Comparison of ENCODE assay signal across 15 cellular contexts in the genomic region with DNA sequence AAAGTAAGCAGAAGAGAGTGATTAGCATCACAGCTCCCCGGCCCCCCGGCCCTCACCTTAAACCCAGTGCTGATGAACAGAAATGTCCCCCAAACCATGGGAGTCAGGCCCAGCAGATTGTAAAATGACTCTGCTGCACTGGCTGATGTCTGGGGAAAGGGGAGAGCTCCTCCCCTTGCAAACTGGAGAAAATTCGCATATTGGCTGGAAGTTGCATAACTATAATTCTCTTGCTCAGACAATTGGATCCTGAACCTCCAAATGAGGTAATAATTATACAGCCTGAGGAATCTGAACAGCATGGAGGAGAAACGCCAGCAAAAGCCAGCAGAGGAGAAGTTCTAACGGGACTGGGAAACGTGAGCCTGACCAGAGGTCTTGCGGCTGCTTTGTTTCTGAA.
DNase-seq lines count a peak whose midpoint lies in the region; TF ChIP-seq lines count a peak whose summit lies in the region.
"Had no signal": no experiment of that assay in that cellular context is flagged by ENCODE, and none has a peak within 500 bp of the region (broad histone marks: within the 10 kb centered on the region; RNA-seq: fewer than 3 reads in every experiment).

No MANE protein-coding gene starts in this region.

- TF ChIP-seq CTCF in esophagus muscularis mucosa (IDR thresholded peaks at IDR 0.05) = no peak

- WGBS in esophagus muscularis mucosa = 59% methylated on average over 7 of the region's 7 CpGs

- DNase-seq in NCI-H226 (peak; percentile 70), esophagus muscularis mucosa (ENCODE audit: extremely low spot score) (no peak), SHP77 (lab: John Stamatoyannopoulos, UW) (no peak), NCI-H1436 treated with DMSO at 0.1 percent for 48 hours (lab: John Stamatoyannopoulos, UW) (no peak)
- no peak for DNase-seq in effector CD4-positive, alpha-beta T cell
- DNase-seq in activated naive CD4-positive, alpha-beta T cell treated with Interleukin-2 at 50 U/mL for 16 hours = no peak
- DNase-seq: activated naive CD4-positive, alpha-beta T cell treated with anti-CD3 and anti-CD28 coated beads, Interleukin-2, amount 50 U/mL, for 16 hours; AML-193; KG1; NCI-H2227 treated with DMSO at 0.1 percent for 48 hours; nucleus accumbens; uterus had no signal

- H3K36me3 ChIP-seq in ACC112 (ENCODE audit: insufficient read depth, low read length) (no peaks in the 10 kb centered on the region), esophagus muscularis mucosa (no peaks in the 10 kb centered on the region), muscle layer of duodenum (ENCODE audit: control insufficient read depth in 1 of 2, insufficient read depth in 2 of 2, low read length in 2 of 2) (no peaks in the 10 kb centered on the region)
- H3K36me3 ChIP-seq: uterus had no signal

- intact Hi-C loops in esophagus muscularis mucosa (cut with DNase I) = no loop called here

- no peaks in the 10 kb centered on the region for H3K79me2 ChIP-seq in ACC112 (ENCODE audit: control insufficient read depth, insufficient read depth, low read length, unreplicated experiment)

- no peaks in the 10 kb centered on the region for H3K27me3 ChIP-seq in ACC112 (ENCODE audit: insufficient read depth, low read length)
- peaks cover 0 to 9% (median 0%) of the 10 kb centered on the region in 4 donors for H3K27me3 ChIP-seq in esophagus muscularis mucosa
- no peaks in the 10 kb centered on the region for H3K27me3 ChIP-seq in muscle layer of duodenum (ENCODE audit: low read depth, low read length)
- H3K27me3 ChIP-seq: uterus had no signal

- TF ChIP-seq EP300 in esophagus muscularis mucosa (IDR thresholded peaks at IDR 0.05) = no peak

- H3K9me3 ChIP-seq in esophagus muscularis mucosa (no peaks in the 10 kb centered on the region), muscle layer of duodenum (ENCODE audit: control insufficient read depth in 1 of 2, low read length in 2 of 2) (no peaks in the 10 kb centered on the region)
- H3K9me3 ChIP-seq: uterus had no signal

- TF ChIP-seq POLR2A in esophagus muscularis mucosa (IDR thresholded peaks at IDR 0.05; ENCODE audit: low read depth) = no peak

- peak overlapping the region; percentile 96 for H3K27ac ChIP-seq in ACC112 (ENCODE audit: low read depth, low read length)
- H3K27ac ChIP-seq in esophagus muscularis mucosa (replicated peaks in 1 of 4) = peak overlapping the region; percentile 14 to 59 (median 46)
- H3K27ac ChIP-seq in muscle layer of duodenum (ENCODE audit: low read length) = peak overlapping the region; percentile 2
- H3K27ac ChIP-seq: uterus had no signal

- peak overlapping the region; percentile 53 for H3K4me3 ChIP-seq in ACC112 (ENCODE audit: low read depth, low read length)
- H3K4me3 ChIP-seq in esophagus muscularis mucosa = no peak overlapping the region
- H3K4me3 ChIP-seq in muscle layer of duodenum (ENCODE audit: low read depth in 1 of 2, low read length in 2 of 2) = no peak overlapping the region
- H3K4me3 ChIP-seq: GM23338, uterus had no signal

- peak overlapping the region; percentile 49 for H2AFZ ChIP-seq in ACC112 (ENCODE audit: low read length, unreplicated experiment)
- H2AFZ ChIP-seq: GM23338 had no signal

- H3K4me1 ChIP-seq in ACC112 (ENCODE audit: control insufficient read depth, insufficient read depth, low read length, unreplicated experiment) = peaks cover 76% of the 10 kb centered on the region
- H3K4me1 ChIP-seq in esophagus muscularis mucosa = peaks cover 2 to 15% (median 10%) of the 10 kb centered on the region in 4 donors
- H3K4me1 ChIP-seq in muscle layer of duodenum (ENCODE audit: control insufficient read depth in 1 of 2, insufficient read depth in 2 of 2, low read length in 2 of 2) = no peaks in the 10 kb centered on the region
- H3K4me1 ChIP-seq: uterus had no signal

Comparison
In these comparisons a context has a peak if more than half of its experiments do, and no peak if none do; other contexts are left out.
1. H3K27ac ChIP-seq: peak in every context shown above with its lines; median percentile 96 in ACC112; 46 in esophagus muscularis mucosa; 2 in muscle layer of duodenum.